8 cellular contexts compared by ENCODE assay signal in the genomic region with DNA sequence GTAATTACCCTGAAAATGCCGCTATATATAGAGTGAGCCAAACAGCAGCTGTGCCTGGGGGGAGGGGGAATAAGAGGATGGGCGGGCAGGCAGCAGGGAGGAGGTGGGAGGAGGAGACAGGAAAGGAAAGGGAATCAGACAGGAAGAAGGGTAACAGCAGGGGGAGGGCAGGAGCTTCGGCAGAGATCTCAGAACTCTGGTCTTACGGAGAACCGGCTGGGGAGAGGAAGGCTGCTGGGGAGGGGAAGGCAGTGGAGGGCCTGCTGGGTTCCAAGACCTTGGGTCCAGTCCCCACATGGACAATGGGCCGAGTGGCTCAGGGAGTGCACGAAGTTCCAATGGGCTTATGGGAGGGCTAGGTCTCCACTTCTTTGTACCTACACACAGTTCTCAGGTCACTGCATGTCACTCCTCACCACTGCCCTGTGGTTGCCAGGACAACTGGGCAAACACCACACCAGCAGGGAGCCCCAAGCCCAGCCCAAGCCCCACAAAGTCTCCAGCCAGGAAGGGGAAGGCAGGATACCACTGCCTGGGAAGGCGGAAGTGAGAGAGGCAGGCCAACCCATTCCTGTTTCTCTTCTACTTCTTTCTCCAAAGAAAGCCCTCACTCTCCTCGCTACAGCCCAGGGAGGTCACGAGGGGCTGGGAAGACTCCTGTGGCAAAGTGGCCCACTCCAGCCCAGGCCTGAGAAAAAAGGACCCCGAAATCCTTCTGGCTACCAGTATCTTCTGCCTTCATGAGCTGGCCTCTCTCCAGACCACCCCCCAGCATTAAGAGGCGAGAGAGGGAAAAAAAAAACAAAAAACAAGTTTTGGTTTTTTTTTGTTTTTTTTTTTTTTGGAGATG. TPM values are rescaled to one million over a fixed set of nuclear protein-coding genes. Genes with fewer than 3 reads are reported as not detected.
A peak's percentile ranks its signal among the peaks of the same experiment; 100 is the strongest.
DNase-seq lines count a peak whose midpoint lies in the region; ATAC-seq and TF ChIP-seq lines count a peak whose summit lies in the region.

No MANE protein-coding gene starts in this region.

- peak; percentile 98 for DNase-seq in A172 (ENCODE audit: low spot score)
- peak; percentile 58 for DNase-seq in GM19238 (ENCODE audit: insufficient read length, low spot score)
- peak; percentile 70 for DNase-seq in NCI-H2196 (lab: John Stamatoyannopoulos, UW; ENCODE audit: unreplicated experiment)
- no peak for DNase-seq in activated CD8-positive, alpha-beta T cell treated with anti-CD3 and anti-CD28 coated beads for 36 hours
- peak; percentile 70 for DNase-seq in globus pallidus (ENCODE audit: low spot score)
- DNase-seq in RKO (ENCODE audit: low spot score), result no peak

- H3K9me3 Mint-ChIP-seq in activated CD8-positive, alpha-beta T cell treated with anti-CD3 and anti-CD28 coated beads for 36 hours, result no peaks in the 10 kb centered on the region

- peak overlapping the region; percentile 57 for H3K27ac Mint-ChIP-seq in activated CD8-positive, alpha-beta T cell treated with anti-CD3 and anti-CD28 coated beads for 36 hours

- no peak overlapping the region for H3K4me3 Mint-ChIP-seq in activated CD8-positive, alpha-beta T cell treated with anti-CD3 and anti-CD28 coated beads for 36 hours

- H3K9me3 ChIP-seq in neuron (ENCODE audit: low read length), result no peaks in the 10 kb centered on the region

- POLR2A ChIA-PET in activated CD8-positive, alpha-beta T cell treated with anti-CD3 and anti-CD28 coated beads for 36 hours (lab: Charles Lee), result interaction anchor here (1.0 to 1.4 kb wide), 2 partner anchors 25 to 42 kb away, joined by 3 to 5 read pairs; partner anchors contain the start of gene G6PC3

- peak overlapping the region; percentile 1 for H2AFZ ChIP-seq in neuron (ENCODE audit: low read depth, low read length)

- peaks cover 16% of the 10 kb centered on the region for H3K36me3 ChIP-seq in neuron (ENCODE audit: insufficient read depth, low read length)

- peaks cover 14% of the 10 kb centered on the region for H3K4me1 ChIP-seq in neuron (ENCODE audit: insufficient read depth, low read length)

- peak overlapping the region; percentile 35 for H3K4me3 ChIP-seq in neuron (ENCODE audit: low read length)

- intact Hi-C loops in activated CD8-positive, alpha-beta T cell treated with anti-CD3 and anti-CD28 coated beads for 36 hours (cut with micrococcal nuclease), result no loop called here

- CTCF ChIA-PET in activated CD8-positive, alpha-beta T cell treated with anti-CD3 and anti-CD28 coated beads for 36 hours (lab: Charles Lee), result interaction anchor here (1.0 to 1.4 kb wide), 2 partner anchors 20 to 72 kb away, joined by 3 read pairs; no protein-coding TSS in a partner anchor

- H3K36me3 Mint-ChIP-seq in activated CD8-positive, alpha-beta T cell treated with anti-CD3 and anti-CD28 coated beads for 36 hours (ENCODE audit: low read depth), result no peaks in the 10 kb centered on the region

- H3K27me3 ChIP-seq in neuron (ENCODE audit: insufficient read depth, low read length), result no peaks in the 10 kb centered on the region

- H3K27me3 Mint-ChIP-seq in activated CD8-positive, alpha-beta T cell treated with anti-CD3 and anti-CD28 coated beads for 36 hours, result no peaks in the 10 kb centered on the region

- peaks cover 13% of the 10 kb centered on the region for H3K4me1 Mint-ChIP-seq in activated CD8-positive, alpha-beta T cell treated with anti-CD3 and anti-CD28 coated beads for 36 hours (ENCODE audit: low read depth)

- no peak for TF ChIP-seq CTCF in activated CD8-positive, alpha-beta T cell treated with anti-CD3 and anti-CD28 coated beads for 36 hours (IDR thresholded peaks at IDR 0.05)

- ATAC-seq in activated CD8-positive, alpha-beta T cell treated with anti-CD3 and anti-CD28 coated beads for 36 hours, result no peak
- ATAC-seq in HG03521 (IDR thresholded peaks at IDR 0.05; ENCODE audit: unreplicated experiment), result no peak

RNA-seq across cellular contexts. Expression of gene G6PC3, which starts 25.3 kb away (rescaled TPM):
- total RNA-seq in A172 (2014; rRNA removed; shearing (Covaris generic)), result 79.4 and 89.1 TPM in 2 replicates
- 10 to 100 TPM; 20.2 to 20.7 TPM for total RNA-seq in activated CD8-positive, alpha-beta T cell treated with anti-CD3 and anti-CD28 coated beads for 36 hours

RNA-seq across cellular contexts. Expression of gene HDAC5, which starts 27.6 kb away (rescaled TPM):
- total RNA-seq in A172 (2014; rRNA removed; shearing (Covaris generic)), result 33.8 and 41.0 TPM in 2 replicates
- total RNA-seq in activated CD8-positive, alpha-beta T cell treated with anti-CD3 and anti-CD28 coated beads for 36 hours, result 10 to 100 TPM; 19.1 to 19.3 TPM

RNA-seq across cellular contexts. Expression of gene LSM12, which starts 29.4 kb away (rescaled TPM):
- total RNA-seq in A172 (2014; rRNA removed; shearing (Covaris generic)), result 49.8 and 62.1 TPM in 2 replicates
- total RNA-seq in activated CD8-positive, alpha-beta T cell treated with anti-CD3 and anti-CD28 coated beads for 36 hours, result 100 to 1,000 TPM; 104 to 110 TPM

RNA-seq across cellular contexts. Expression of gene HROB, which starts 45.9 kb away (rescaled TPM):
- 4.9 and 7.7 TPM in 2 replicates for total RNA-seq in A172 (2014; rRNA removed; shearing (Covaris generic))
- 10 to 100 TPM; 16.8 to 17.9 TPM for total RNA-seq in activated CD8-positive, alpha-beta T cell treated with anti-CD3 and anti-CD28 coated beads for 36 hours

Comparison
In these comparisons a context has a peak if more than half of its experiments do, and no peak if none do; other contexts are left out.
1. DNase-seq: peak in A172 (single experiment), GM19238 (single experiment), NCI-H2196 (single experiment) and globus pallidus (single experiment); none in activated CD8-positive, alpha-beta T cell treated with anti-CD3 and anti-CD28 coated beads for 36 hours (single experiment) and RKO (single experiment).